ENCODE assay signal across 9 cellular contexts in the genomic region with DNA sequence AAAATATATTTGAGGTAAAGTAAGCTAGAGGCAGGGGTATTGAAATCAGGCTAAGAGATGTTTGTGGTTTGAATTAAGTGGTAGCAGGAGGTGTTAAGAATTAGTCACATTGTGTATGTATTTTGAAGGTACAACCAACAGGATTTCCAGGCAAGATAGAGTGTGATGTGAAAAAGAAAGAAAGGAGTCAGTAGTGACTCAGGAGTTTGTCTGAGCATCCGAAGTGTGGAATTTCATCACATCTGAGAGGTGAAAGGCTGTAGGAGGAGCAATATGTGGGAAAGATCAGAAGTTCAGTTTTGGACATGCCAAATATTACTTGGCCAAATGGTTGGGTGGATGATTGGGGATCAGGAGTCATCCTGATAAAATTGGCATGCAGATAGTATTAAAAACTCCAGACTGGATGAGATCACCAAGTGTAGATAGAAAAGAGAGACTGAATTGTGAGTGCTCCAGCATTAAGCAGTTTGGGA. TPM values are rescaled to one million over a fixed set of nuclear protein-coding genes. Genes with fewer than 3 reads are reported as not detected.
DNase-seq lines count a peak whose midpoint lies in the region; ATAC-seq and TF ChIP-seq lines count a peak whose summit lies in the region.
"Had no signal": no experiment of that assay in that cellular context is flagged by ENCODE, and none has a peak within 500 bp of the region (broad histone marks: within the 10 kb centered on the region; RNA-seq: fewer than 3 reads in every experiment).

No MANE protein-coding gene starts in this region.

- no peaks in the 10 kb centered on the region for H3K27me3 ChIP-seq in prostate gland (replicated peaks; ENCODE audit: insufficient read depth)

- ATAC-seq in GM18511 (IDR thresholded peaks at IDR 0.05; ENCODE audit: unreplicated experiment) (peak; percentile 55), SK-N-SH treated with all-trans-retinoic acid at 6 μM for 48 hours (peak; percentile 80), HG03342 (IDR thresholded peaks at IDR 0.05; ENCODE audit: unreplicated experiment) (no peak), HG03565 (IDR thresholded peaks at IDR 0.05; ENCODE audit: unreplicated experiment) (no peak)

- no peaks in the 10 kb centered on the region for H3K9me3 ChIP-seq in prostate gland

- H3K27ac ChIP-seq in prostate gland = no peak overlapping the region

- H3K4me3 ChIP-seq in prostate gland = no peak overlapping the region

- no peak overlapping the region for H3K4me3 Mint-ChIP-seq in progenitor cell of endocrine pancreas (ENCODE audit: low read depth)

- peak overlapping the region; percentile 28 for H3K27ac Mint-ChIP-seq in progenitor cell of endocrine pancreas

- TF ChIP-seq CTCF in progenitor cell of endocrine pancreas (IDR thresholded peaks at IDR 0.05; ENCODE audit: unreplicated experiment) = no peak
- no peak for TF ChIP-seq CTCF in prostate gland (IDR thresholded peaks at IDR 0.05)

- no peaks in the 10 kb centered on the region for H3K4me1 ChIP-seq in prostate gland (replicated peaks)

- no peaks in the 10 kb centered on the region for H3K9me3 Mint-ChIP-seq in progenitor cell of endocrine pancreas (ENCODE audit: low read depth)

- DNase-seq in fibroblast of gingiva (ENCODE audit: low read depth) (peak; percentile 47), progenitor cell of endocrine pancreas (ENCODE audit: low spot score, unreplicated experiment) (no peak), SW480 (ENCODE audit: low spot score) (no peak), prostate gland (ENCODE audit: low spot score) (no peak)
- DNase-seq: NCI-H2081 had no signal

- 50% methylated on average over 1 of the region's 1 CpG for WGBS in prostate gland

- H3K36me3 ChIP-seq in prostate gland = no peaks in the 10 kb centered on the region

- intact Hi-C loops in prostate gland (cut with DNase I) = no loop called here

- H3K36me3 Mint-ChIP-seq in progenitor cell of endocrine pancreas (ENCODE audit: insufficient read depth) = peaks cover 12% of the 10 kb centered on the region

- no peaks in the 10 kb centered on the region for H3K27me3 Mint-ChIP-seq in progenitor cell of endocrine pancreas

- TF ChIP-seq POLR2A in prostate gland (IDR thresholded peaks at IDR 0.05) = no peak

- peaks cover 35% of the 10 kb centered on the region for H3K4me1 Mint-ChIP-seq in progenitor cell of endocrine pancreas (ENCODE audit: low read depth)

TF ChIP-seq in SK-N-SH treated with all-trans-retinoic acid at 6 μM for 48 hours, 23 proteins besides CTCF, POLR2A, EP300 and RAD21:
- no peak for TF ChIP-seq TCF4 (CRISPR knock-in tag; IDR thresholded peaks at IDR 0.05; ENCODE audit: borderline replicate concordance)
- TF ChIP-seq ISL1 (CRISPR knock-in tag; IDR thresholded peaks at IDR 0.05) = peak; percentile 51; the same call in 1 of the 2 replicates

RNA-seq across cellular contexts. Expression of gene EBLN2, which starts 32.1 kb away (rescaled TPM):
- total RNA-seq in progenitor cell of endocrine pancreas (14.9 and 16.9 TPM in 2 replicates), prostate gland (1 to 10 TPM in 1 of 2 donors, under 1 TPM in 1; 0.82 to 4.1 TPM)

RNA-seq across cellular contexts. Expression of gene PPP4R2, which starts 32.7 kb away (rescaled TPM):
- total RNA-seq in progenitor cell of endocrine pancreas (117 and 130 TPM in 2 replicates), prostate gland (10 to 100 TPM; 29.6 to 41.8 TPM)

Comparison
In these comparisons a context has a peak if more than half of its experiments do, and no peak if none do; other contexts are left out.
1. ATAC-seq: peak in GM18511 (single experiment) and SK-N-SH treated with all-trans-retinoic acid at 6 μM for 48 hours (single experiment); none in HG03342 (single experiment) and HG03565 (single experiment).